Comparison of ENCODE assay signal across 9 cellular contexts in genomic region chr11:94767292-94767690, GRCh38. TPM values are rescaled to one million over a fixed set of nuclear protein-coding genes. Genes with fewer than 3 reads are reported as not detected.
DNase-seq lines count a peak whose midpoint lies in the region; ATAC-seq and TF ChIP-seq lines count a peak whose summit lies in the region.
"Had no signal": no experiment of that assay in that cellular context is flagged by ENCODE, and none has a peak within 500 bp of the region (broad histone marks: within the 10 kb centered on the region; RNA-seq: fewer than 3 reads in every experiment).

No MANE protein-coding gene starts in this region.

- peaks cover 42% of the 10 kb centered on the region for H3K27me3 Mint-ChIP-seq in activated CD8-positive, alpha-beta T cell treated with anti-CD3 and anti-CD28 coated beads, Interleukin-2, amount 10 ng/mL, durations not matched to agents 7 days and 5 days (ENCODE audit: low read depth)
- peaks cover 33% of the 10 kb centered on the region for H3K27me3 Mint-ChIP-seq in activated CD8-positive, alpha-beta T cell treated with anti-CD3 and anti-CD28 coated beads for 36 hours

- H3K27me3 ChIP-seq in lung (ENCODE audit: control insufficient read depth, insufficient read depth) = no peaks in the 10 kb centered on the region
- no peaks in the 10 kb centered on the region for H3K27me3 ChIP-seq in thyroid gland

- H3K4me3 ChIP-seq in lung (no peak overlapping the region), thyroid gland (replicated peaks in 1 of 3) (no peak overlapping the region)

- peaks cover 16% of the 10 kb centered on the region for H3K4me1 Mint-ChIP-seq in activated CD8-positive, alpha-beta T cell treated with anti-CD3 and anti-CD28 coated beads, Interleukin-2, amount 10 ng/mL, durations not matched to agents 7 days and 5 days (ENCODE audit: low read depth)
- peaks cover 10% of the 10 kb centered on the region for H3K4me1 Mint-ChIP-seq in activated CD8-positive, alpha-beta T cell treated with anti-CD3 and anti-CD28 coated beads for 36 hours (ENCODE audit: low read depth)

- no peak for DNase-seq in activated CD8-positive, alpha-beta T cell treated with anti-CD3 and anti-CD28 coated beads, Interleukin-2, amount 10 ng/mL, durations not matched to agents 7 days and 5 days
- no peak for DNase-seq in activated CD8-positive, alpha-beta T cell treated with anti-CD3 and anti-CD28 coated beads for 36 hours
- DNase-seq in caudate nucleus (lab: John Stamatoyannopoulos, UW) (no peak), lung (ENCODE audit: low spot score) (no peak), thyroid gland (no peak), NCI-H187 (lab: John Stamatoyannopoulos, UW) (no peak)
- DNase-seq in activated CD8-positive, alpha-beta memory T cell treated with anti-CD3 and anti-CD28 coated beads, Interleukin-2, amount 50 U/mL, for 48 hours = no peak

- WGBS in lung, 2 donors = 64 to 81% methylated on average over 5 of the region's 5 CpGs
- 76 to 87% methylated on average over 4 to 5 of the region's 5 CpGs for WGBS in thyroid gland, 2 donors

- no peaks in the 10 kb centered on the region for H3K36me3 Mint-ChIP-seq in activated CD8-positive, alpha-beta T cell treated with anti-CD3 and anti-CD28 coated beads, Interleukin-2, amount 10 ng/mL, durations not matched to agents 7 days and 5 days (ENCODE audit: low read depth)
- no peaks in the 10 kb centered on the region for H3K36me3 Mint-ChIP-seq in activated CD8-positive, alpha-beta T cell treated with anti-CD3 and anti-CD28 coated beads for 36 hours (ENCODE audit: low read depth)

- TF ChIP-seq CTCF in activated CD8-positive, alpha-beta T cell treated with anti-CD3 and anti-CD28 coated beads for 36 hours (IDR thresholded peaks at IDR 0.05) = no peak
- TF ChIP-seq CTCF in lung (IDR thresholded peaks at IDR 0.05; ENCODE audit: control extremely low read depth, extremely low read depth) = no peak
- TF ChIP-seq CTCF in thyroid gland (IDR thresholded peaks at IDR 0.05) = no peak

- H3K4me1 ChIP-seq in lung (ENCODE audit: control insufficient read depth in 2 of 2, insufficient read depth in 2 of 2, low read length in 2 of 2) (peaks cover 4 to 6% of the 10 kb centered on the region in 2 donors), thyroid gland (peaks cover 15 to 33% of the 10 kb centered on the region in 2 donors)

- CTCF ChIA-PET in activated CD8-positive, alpha-beta T cell treated with anti-CD3 and anti-CD28 coated beads, Interleukin-2, amount 10 ng/mL, durations not matched to agents 7 days and 5 days (lab: Charles Lee) = interaction anchor here (1.1 kb wide), 1 partner anchor 177 kb away, joined by 3 read pairs; no protein-coding TSS in a partner anchor
- CTCF ChIA-PET in activated CD8-positive, alpha-beta T cell treated with anti-CD3 and anti-CD28 coated beads for 36 hours (lab: Charles Lee) = interaction anchor here (1.7 kb wide), 1 partner anchor 10 kb away, joined by 5 read pairs; no protein-coding TSS in a partner anchor

- H3K9me3 Mint-ChIP-seq in activated CD8-positive, alpha-beta T cell treated with anti-CD3 and anti-CD28 coated beads, Interleukin-2, amount 10 ng/mL, durations not matched to agents 7 days and 5 days (ENCODE audit: insufficient read depth) = no peaks in the 10 kb centered on the region
- H3K9me3 Mint-ChIP-seq in activated CD8-positive, alpha-beta T cell treated with anti-CD3 and anti-CD28 coated beads for 36 hours = no peaks in the 10 kb centered on the region

- intact Hi-C loops in activated CD8-positive, alpha-beta T cell treated with anti-CD3 and anti-CD28 coated beads for 36 hours (cut with micrococcal nuclease) = loop anchor here (10.0 kb wide), 2 partner anchors 142 to 252 kb away; partner anchors contain the start of gene C11orf97
- intact Hi-C loops in thyroid gland (cut with DNase I) = no loop called here

- H3K36me3 ChIP-seq in lung (ENCODE audit: control insufficient read depth in 2 of 2, insufficient read depth in 2 of 2, low read length in 2 of 2) = no peaks in the 10 kb centered on the region
- no peaks in the 10 kb centered on the region for H3K36me3 ChIP-seq in thyroid gland

- TF ChIP-seq POLR2A in thyroid gland (IDR thresholded peaks at IDR 0.05) = no peak

- POLR2A ChIA-PET in activated CD8-positive, alpha-beta T cell treated with anti-CD3 and anti-CD28 coated beads, Interleukin-2, amount 10 ng/mL, durations not matched to agents 7 days and 5 days (lab: Charles Lee) = no interaction called here
- POLR2A ChIA-PET in activated CD8-positive, alpha-beta T cell treated with anti-CD3 and anti-CD28 coated beads for 36 hours (lab: Charles Lee) = no interaction called here

- no peaks in the 10 kb centered on the region for H3K9me3 ChIP-seq in lung (ENCODE audit: control insufficient read depth in 2 of 2, insufficient read depth in 1 of 2, low read length in 1 of 2)
- H3K9me3 ChIP-seq in thyroid gland = no peaks in the 10 kb centered on the region

- H3K27ac ChIP-seq in caudate nucleus (ENCODE audit: low read depth, low read length) = peak overlapping the region; percentile 48
- H3K27ac ChIP-seq in lung (ENCODE audit: low read depth in 1 of 2, low read length in 1 of 2) = peak overlapping the region; percentile 55 to 93
- H3K27ac ChIP-seq in thyroid gland = peak overlapping the region; percentile 87 to 94 (median 92)

- no peak overlapping the region for H3K4me3 Mint-ChIP-seq in activated CD8-positive, alpha-beta T cell treated with anti-CD3 and anti-CD28 coated beads, Interleukin-2, amount 10 ng/mL, durations not matched to agents 7 days and 5 days
- no peak overlapping the region for H3K4me3 Mint-ChIP-seq in activated CD8-positive, alpha-beta T cell treated with anti-CD3 and anti-CD28 coated beads for 36 hours
- H3K4me3 Mint-ChIP-seq: neural crest cell had no signal

- peak; percentile 3 for ATAC-seq in activated CD8-positive, alpha-beta T cell treated with anti-CD3 and anti-CD28 coated beads, Interleukin-2, amount 10 ng/mL, durations not matched to agents 7 days and 5 days
- ATAC-seq in activated CD8-positive, alpha-beta T cell treated with anti-CD3 and anti-CD28 coated beads for 36 hours = no peak
- ATAC-seq in lung (ENCODE audit: insufficient read depth, low FRiP score) = no peak
- no peak for ATAC-seq in GM21717 (IDR thresholded peaks at IDR 0.05; ENCODE audit: unreplicated experiment)

- H3K27ac Mint-ChIP-seq in activated CD8-positive, alpha-beta T cell treated with anti-CD3 and anti-CD28 coated beads, Interleukin-2, amount 10 ng/mL, durations not matched to agents 7 days and 5 days = no peak overlapping the region
- no peak overlapping the region for H3K27ac Mint-ChIP-seq in activated CD8-positive, alpha-beta T cell treated with anti-CD3 and anti-CD28 coated beads for 36 hours

RNA-seq across cellular contexts. Expression of gene AMOTL1, which starts 0.9 kb away (rescaled TPM):
- 1 to 10 TPM; 6.6 to 8.4 TPM for total RNA-seq in activated CD8-positive, alpha-beta T cell treated with anti-CD3 and anti-CD28 coated beads, Interleukin-2, amount 10 ng/mL, durations not matched to agents 7 days and 5 days
- 1 to 10 TPM; 1.5 to 1.7 TPM for total RNA-seq in activated CD8-positive, alpha-beta T cell treated with anti-CD3 and anti-CD28 coated beads for 36 hours
- total RNA-seq in lung = 10 to 100 TPM; 43.6 to 68.5 TPM
- polyA plus RNA-seq in lung = 10 to 100 TPM in 1 of 2 donors, 1 to 10 TPM in 1; 7.4 to 11.0 TPM
- total RNA-seq in thyroid gland = 10 to 100 TPM; 34.1 to 51.2 (median 41.0) TPM
